ENCODE assay signal across 14 cellular contexts in the genomic region with DNA sequence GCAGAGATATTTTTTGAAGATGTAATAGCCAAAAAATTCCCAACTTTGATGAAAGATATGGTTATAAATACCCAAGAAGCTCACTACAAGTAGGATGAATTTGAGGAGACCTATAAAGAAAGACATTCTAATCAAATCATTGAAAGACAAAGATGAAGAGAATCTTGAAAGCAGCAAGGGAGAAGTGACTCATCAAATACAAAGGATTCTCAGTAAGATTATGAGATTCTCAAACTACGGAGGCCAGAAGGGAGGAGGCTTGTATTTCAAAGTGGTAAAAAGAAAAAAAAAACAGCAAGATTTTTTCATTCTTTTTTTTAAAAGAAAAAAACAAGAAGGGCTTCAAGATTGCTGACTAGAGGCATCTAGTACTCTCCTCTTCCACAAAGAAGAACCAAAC. TPM values are rescaled to one million over a fixed set of nuclear protein-coding genes. Genes with fewer than 3 reads are reported as not detected.
DNase-seq lines count a peak whose midpoint lies in the region; ATAC-seq and TF ChIP-seq lines count a peak whose summit lies in the region.
"Had no signal": no experiment of that assay in that cellular context is flagged by ENCODE, and none has a peak within 500 bp of the region (broad histone marks: within the 10 kb centered on the region; RNA-seq: fewer than 3 reads in every experiment).

No MANE protein-coding gene starts in this region.

- peaks cover 5% of the 10 kb centered on the region for H3K4me1 Mint-ChIP-seq in activated T-cell treated with anti-CD3 and anti-CD28 coated beads, Interleukin-2, amount 50 U/mL, for 4 hours (ENCODE audit: low read depth)
- H3K4me1 Mint-ChIP-seq in activated T-helper 17 cell treated with anti-CD3 and anti-CD28 coated beads, Interleukin-2, amount 50 U/mL, for 72 hours, result no peaks in the 10 kb centered on the region

- peak; percentile 27 to 43 for ATAC-seq in activated T-cell treated with anti-CD3 and anti-CD28 coated beads, Interleukin-2, amount 50 U/mL, for 4 hours
- ATAC-seq in HCT116, result no peak
- peak; percentile 74 for ATAC-seq in activated T-helper 17 cell treated with anti-CD3 and anti-CD28 coated beads, Interleukin-2, amount 50 U/mL, for 72 hours (replicated peaks)

- POLR2A ChIA-PET in HCT116 (lab: Charles Lee), result no interaction called here

- no peaks in the 10 kb centered on the region for H3K27me3 Mint-ChIP-seq in activated T-cell treated with anti-CD3 and anti-CD28 coated beads, Interleukin-2, amount 50 U/mL, for 4 hours (ENCODE audit: low read depth)
- no peaks in the 10 kb centered on the region for H3K27me3 Mint-ChIP-seq in activated T-helper 17 cell treated with anti-CD3 and anti-CD28 coated beads, Interleukin-2, amount 50 U/mL, for 72 hours

- H3F3A ChIP-seq in smooth muscle cell (ENCODE audit: low read depth), result no peaks in the 10 kb centered on the region

- intact Hi-C loops in HCT116 (cut with micrococcal nuclease), result no loop called here

- H3K4me1 ChIP-seq in HCT116 (ENCODE audit: control insufficient read depth in 1 of 2, insufficient read depth in 2 of 2, low read length in 2 of 2) (peaks cover 0 to 10% of the 10 kb centered on the region in 2 experiments; a peak in 1 of 4 replicates), smooth muscle cell (ENCODE audit: low read depth) (no peaks in the 10 kb centered on the region)
- H3K4me1 ChIP-seq: Caco-2 had no signal

- no peak for DNase-seq in activated T-cell treated with anti-CD3 and anti-CD28 coated beads, Interleukin-2, amount 50 U/mL, for 4 hours
- DNase-seq in activated T-cell treated with anti-CD3 and anti-CD28 coated beads, Interleukin-2, amount 50 U/mL, for 1 hour, result no peak
- no peak for DNase-seq in HCT116 (ENCODE audit: low read depth, low spot score)
- DNase-seq in smooth muscle cell (lab: John Stamatoyannopoulos, UW; ENCODE audit: unreplicated experiment), result no peak
- DNase-seq in nucleus accumbens (lab: John Stamatoyannopoulos, UW), result no peak
- no peak for DNase-seq in NCI-H1417 (lab: John Stamatoyannopoulos, UW)
- DNase-seq: Caco-2, HFFc6, MV-4-11, NCI-H1436 treated with DMSO at 0.1 percent for 48 hours, NCI-H2081, NCI-H774 had no signal

- H3K9me3 ChIP-seq in HCT116 (ENCODE audit: control insufficient read depth in 1 of 2, insufficient read depth in 1 of 2, low read depth in 1 of 2, low read length in 2 of 2) (no peaks in the 10 kb centered on the region), smooth muscle cell (replicated peaks; ENCODE audit: low read depth) (no peaks in the 10 kb centered on the region)
- H3K9me3 ChIP-seq: Caco-2 had no signal

- no TSS peak for BruUV-seq in HCT116 (replicated peaks; lab: Mats Ljungman, UMichigan)

- TF ChIP-seq CTCF in HCT116 (IDR thresholded peaks at IDR 0.05 in 2 of 3, conservative IDR thresholded peaks at IDR 0.05 in 1 of 3; ENCODE audit: borderline replicate concordance in 1 of 3, insufficient read depth in 1 of 3, low read depth in 2 of 3, low read length in 2 of 3) (no peak), smooth muscle cell (IDR thresholded peaks at IDR 0.05; ENCODE audit: borderline replicate concordance, insufficient read depth, poor library complexity, severe bottlenecking) (no peak)

- H3K4me3 Mint-ChIP-seq in activated T-cell treated with anti-CD3 and anti-CD28 coated beads, Interleukin-2, amount 50 U/mL, for 4 hours, result no peak overlapping the region
- no peak overlapping the region for H3K4me3 Mint-ChIP-seq in activated T-helper 17 cell treated with anti-CD3 and anti-CD28 coated beads, Interleukin-2, amount 50 U/mL, for 72 hours
- H3K4me3 Mint-ChIP-seq: HFFc6 had no signal

- H3K9me3 Mint-ChIP-seq in activated T-cell treated with anti-CD3 and anti-CD28 coated beads, Interleukin-2, amount 50 U/mL, for 4 hours, result peaks cover 20% of the 10 kb centered on the region
- peaks cover 7% of the 10 kb centered on the region for H3K9me3 Mint-ChIP-seq in activated T-helper 17 cell treated with anti-CD3 and anti-CD28 coated beads, Interleukin-2, amount 50 U/mL, for 72 hours

- no peak for TF ChIP-seq RAD21 in HCT116 (IDR thresholded peaks at IDR 0.05; ENCODE audit: low read depth)

- H2AFZ ChIP-seq in HCT116 (ENCODE audit: low read depth, low read length, poor library complexity, severe bottlenecking) (no peak overlapping the region), smooth muscle cell (ENCODE audit: low read depth) (peak overlapping the region; percentile 60)

- CTCF ChIA-PET in HCT116 (lab: Charles Lee), result no interaction called here

- TF ChIP-seq POLR2A in HCT116 (IDR thresholded peaks at IDR 0.05; ENCODE audit: borderline replicate concordance, extremely low read depth, insufficient read depth, insufficient read length), result no peak

- H3K27ac ChIP-seq in HCT116 (ENCODE audit: low read depth, low read length), result no peak overlapping the region
- peak overlapping the region; percentile 29 for H3K27ac ChIP-seq in smooth muscle cell (ENCODE audit: low read depth)

- H3K27me3 ChIP-seq in HCT116 (ENCODE audit: insufficient read depth, low read length), result no peaks in the 10 kb centered on the region
- no peaks in the 10 kb centered on the region for H3K27me3 ChIP-seq in smooth muscle cell (ENCODE audit: low read depth)

- H3K4me2 ChIP-seq in HCT116 (ENCODE audit: low read length), result 0 out of 2 replicates have a peak overlapping the region, but pooled peaks have one; percentile 0
- H3K4me2 ChIP-seq in smooth muscle cell, result no peak overlapping the region

- no peaks in the 10 kb centered on the region for H3K36me3 ChIP-seq in HCT116 (ENCODE audit: control insufficient read depth in 1 of 2, insufficient read depth in 2 of 2, low read length in 2 of 2)
- H3K36me3 ChIP-seq in smooth muscle cell (ENCODE audit: low read depth), result no peaks in the 10 kb centered on the region

- peaks cover 9% of the 10 kb centered on the region for H3K36me3 Mint-ChIP-seq in activated T-cell treated with anti-CD3 and anti-CD28 coated beads, Interleukin-2, amount 50 U/mL, for 4 hours (ENCODE audit: insufficient read depth)
- H3K36me3 Mint-ChIP-seq in activated T-helper 17 cell treated with anti-CD3 and anti-CD28 coated beads, Interleukin-2, amount 50 U/mL, for 72 hours (ENCODE audit: low read depth), result no peaks in the 10 kb centered on the region

- WGBS in smooth muscle cell (ENCODE audit: low lambda C conversion rate), result 6% methylated on average over 1 of the region's 1 CpG

- no peaks in the 10 kb centered on the region for H3K79me2 ChIP-seq in HCT116 (ENCODE audit: insufficient read depth, low read length)
- no peaks in the 10 kb centered on the region for H3K79me2 ChIP-seq in smooth muscle cell (ENCODE audit: low read depth)

- H3K27ac Mint-ChIP-seq in activated T-helper 17 cell treated with anti-CD3 and anti-CD28 coated beads, Interleukin-2, amount 50 U/mL, for 72 hours, result peak overlapping the region; percentile 14
- H3K27ac Mint-ChIP-seq: HFFc6 had no signal

- H3K9ac ChIP-seq in HCT116 (ENCODE audit: low read length) (no peak overlapping the region), smooth muscle cell (ENCODE audit: low read depth) (no peak overlapping the region)

- H3K9me2 ChIP-seq in HCT116 (ENCODE audit: insufficient read depth), result no peaks in the 10 kb centered on the region

- RAD21 ChIA-PET in HCT116 (lab: Charles Lee; ENCODE audit: low non-redundant PET in 1 of 2, low total read pairs in 2 of 2, uncharacterized antibody in 2 of 2, unreplicated experiment in 2 of 2), result no interaction called here

- no peaks in the 10 kb centered on the region for H4K20me1 ChIP-seq in HCT116 (ENCODE audit: insufficient read depth)
- H4K20me1 ChIP-seq in smooth muscle cell (ENCODE audit: low read depth), result no peaks in the 10 kb centered on the region

- H3K4me3 ChIP-seq in HCT116 (replicated peaks in 1 of 2; ENCODE audit: low read depth in 1 of 2, low read length in 2 of 2) (no peak overlapping the region), smooth muscle cell (no peak overlapping the region)

TF ChIP-seq in HCT116, 20 proteins besides CTCF, POLR2A, EP300 and RAD21 (continues in another document):
- TF ChIP-seq ELF1 (IDR thresholded peaks at IDR 0.05; ENCODE audit: borderline replicate concordance, low read depth) (no peak), CBX3 (IDR thresholded peaks at IDR 0.05; ENCODE audit: low read depth) (no peak)
- TF ChIP-seq, protein P1, sequence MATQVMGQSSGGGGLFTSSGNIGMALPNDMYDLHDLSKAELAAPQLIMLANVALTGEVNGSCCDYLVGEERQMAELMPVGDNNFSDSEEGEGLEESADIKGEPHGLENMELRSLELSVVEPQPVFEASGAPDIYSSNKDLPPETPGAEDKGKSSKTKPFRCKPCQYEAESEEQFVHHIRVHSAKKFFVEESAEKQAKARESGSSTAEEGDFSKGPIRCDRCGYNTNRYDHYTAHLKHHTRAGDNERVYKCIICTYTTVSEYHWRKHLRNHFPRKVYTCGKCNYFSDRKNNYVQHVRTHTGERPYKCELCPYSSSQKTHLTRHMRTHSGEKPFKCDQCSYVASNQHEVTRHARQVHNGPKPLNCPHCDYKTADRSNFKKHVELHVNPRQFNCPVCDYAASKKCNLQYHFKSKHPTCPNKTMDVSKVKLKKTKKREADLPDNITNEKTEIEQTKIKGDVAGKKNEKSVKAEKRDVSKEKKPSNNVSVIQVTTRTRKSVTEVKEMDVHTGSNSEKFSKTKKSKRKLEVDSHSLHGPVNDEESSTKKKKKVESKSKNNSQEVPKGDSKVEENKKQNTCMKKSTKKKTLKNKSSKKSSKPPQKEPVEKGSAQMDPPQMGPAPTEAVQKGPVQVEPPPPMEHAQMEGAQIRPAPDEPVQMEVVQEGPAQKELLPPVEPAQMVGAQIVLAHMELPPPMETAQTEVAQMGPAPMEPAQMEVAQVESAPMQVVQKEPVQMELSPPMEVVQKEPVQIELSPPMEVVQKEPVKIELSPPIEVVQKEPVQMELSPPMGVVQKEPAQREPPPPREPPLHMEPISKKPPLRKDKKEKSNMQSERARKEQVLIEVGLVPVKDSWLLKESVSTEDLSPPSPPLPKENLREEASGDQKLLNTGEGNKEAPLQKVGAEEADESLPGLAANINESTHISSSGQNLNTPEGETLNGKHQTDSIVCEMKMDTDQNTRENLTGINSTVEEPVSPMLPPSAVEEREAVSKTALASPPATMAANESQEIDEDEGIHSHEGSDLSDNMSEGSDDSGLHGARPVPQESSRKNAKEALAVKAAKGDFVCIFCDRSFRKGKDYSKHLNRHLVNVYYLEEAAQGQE (IDR thresholded peaks at IDR 0.05; ENCODE audit: low read depth), result no peak

RNA-seq across cellular contexts. Expression of gene NIPAL4, which starts 59.3 kb away (rescaled TPM):
- 1 to 10 TPM; 3.7 to 5.0 (median 3.8) TPM for total RNA-seq in activated T-cell treated with anti-CD3 and anti-CD28 coated beads, Interleukin-2, amount 50 U/mL, for 4 hours
- total RNA-seq in HCT116 (2021; ENCODE audit: unreplicated experiment), result 0.12 TPM
- 0.05 and 0.09 TPM in 2 replicates for polyA plus RNA-seq in HCT116 (2012)
- under 1 TPM; 0.65 to 0.90 TPM for total RNA-seq in activated T-helper 17 cell treated with anti-CD3 and anti-CD28 coated beads, Interleukin-2, amount 50 U/mL, for 72 hours
- total RNA-seq in smooth muscle cell, result 3.5 and 6.9 TPM in 2 replicates
- 0.37 and 2.7 TPM in 2 replicates for polyA plus RNA-seq in smooth muscle cell
- total RNA-seq: H4 had no signal
